Comparison of ENCODE assay signal across 10 cellular contexts in genomic region chr9:6133346-6134063, GRCh38.
A peak's percentile ranks its signal among the peaks of the same experiment; 100 is the strongest.
DNase-seq lines count a peak whose midpoint lies in the region; ATAC-seq and TF ChIP-seq lines count a peak whose summit lies in the region.
"Had no signal": no experiment of that assay in that cellular context is flagged by ENCODE, and none has a peak within 500 bp of the region (broad histone marks: within the 10 kb centered on the region; RNA-seq: fewer than 3 reads in every experiment).

No MANE protein-coding gene starts in this region.

- no peak overlapping the region for H3K4me2 ChIP-seq in H9 (ENCODE audit: insufficient read depth, insufficient read length, low read length)

- H3K27me3 ChIP-seq in H9 (ENCODE audit: insufficient read depth, low read length): no peaks in the 10 kb centered on the region

- no peak overlapping the region for H2AFZ ChIP-seq in H9 (ENCODE audit: low read length)

- H3K79me1 ChIP-seq in H9 (ENCODE audit: insufficient read depth, low read depth, low read length, poor library complexity, severe bottlenecking): no peaks in the 10 kb centered on the region

- H3K4me3 ChIP-seq in NB4 (ENCODE audit: low read depth, low read length): no peak overlapping the region
- H3K4me3 ChIP-seq: mucosa of descending colon had no signal

- no CpG with 5 or more reads among the region's 5 CpGs for WGBS in H9 (ENCODE audit: extremely low coverage, insufficient read length, low lambda C conversion rate)

- no peak overlapping the region for H2BK20ac ChIP-seq in H9 (ENCODE audit: low read depth, low read length, poor library complexity, severe bottlenecking)

- no peak overlapping the region for H3K23ac ChIP-seq in H9 (ENCODE audit: insufficient read length, low read depth, low read length)

- no peaks in the 10 kb centered on the region for H3K23me2 ChIP-seq in H9 (ENCODE audit: insufficient read length, low read depth, low read length, poor library complexity, severe bottlenecking)

- DNase-seq in activated naive CD4-positive, alpha-beta T cell treated with anti-CD3 and anti-CD28 coated beads, Interleukin-2, amount 50 U/mL, for 72 hours (ENCODE audit: low spot score in 2 of 2): no peak
- no peak for DNase-seq in activated naive CD4-positive, alpha-beta T cell treated with anti-CD3 and anti-CD28 coated beads, Interleukin-2, amount 50 U/mL, for 16 hours
- DNase-seq in NB4 (ENCODE audit: low read depth) (peak; percentile 89), H9 (no peak), occipital lobe (lab: John Stamatoyannopoulos, UW) (no peak), NCI-H446 treated with DMSO at 0.1 percent for 48 hours (lab: John Stamatoyannopoulos, UW) (no peak), RPMI8226 (no peak)
- DNase-seq: mucosa of descending colon had no signal

- H3T11ph ChIP-seq in H9 (ENCODE audit: low read length): no peak overlapping the region

- no peak overlapping the region for H4K91ac ChIP-seq in H9 (ENCODE audit: insufficient read length, low read depth, low read length)

- H3K27ac Mint-ChIP-seq in activated naive CD4-positive, alpha-beta T cell treated with anti-CD3 and anti-CD28 coated beads, Interleukin-2, amount 50 U/mL, for 72 hours: no peak overlapping the region
- no peak overlapping the region for H3K27ac Mint-ChIP-seq in H9

- H2BK15ac ChIP-seq in H9 (ENCODE audit: low read depth, low read length): no peak overlapping the region

- no peak overlapping the region for H3K4ac ChIP-seq in H9 (ENCODE audit: low read depth, low read length)

- H4K8ac ChIP-seq in H9 (replicated peaks; ENCODE audit: insufficient read length, low read depth, low read length): no peak overlapping the region

- no peak overlapping the region for H3K18ac ChIP-seq in H9 (ENCODE audit: insufficient read length, low read depth, low read length)

- no peak overlapping the region for H3K27ac ChIP-seq in H9 (ENCODE audit: insufficient read length, low read depth, low read length)

- no peak overlapping the region for H3K9ac ChIP-seq in H9 (ENCODE audit: extremely low read depth, insufficient read length, low read length)

- no peak overlapping the region for H4K5ac ChIP-seq in H9 (ENCODE audit: insufficient read length, low read depth, low read length)

- no peak overlapping the region for H3K56ac ChIP-seq in H9 (ENCODE audit: insufficient read length, low read depth, low read length)

- H2BK120ac ChIP-seq in H9 (ENCODE audit: low read depth, low read length, poor library complexity, severe bottlenecking): no peak overlapping the region

- H3K9me3 Mint-ChIP-seq in activated naive CD4-positive, alpha-beta T cell treated with anti-CD3 and anti-CD28 coated beads, Interleukin-2, amount 50 U/mL, for 72 hours: peaks cover 0 to 3% of the 10 kb centered on the region in 2 donors
- H3K9me3 Mint-ChIP-seq in H9: peaks cover 3 to 14% of the 10 kb centered on the region in 2 experiments; a peak in 4 of 5 replicates

- ATAC-seq in activated naive CD4-positive, alpha-beta T cell treated with anti-CD3 and anti-CD28 coated beads, Interleukin-2, amount 50 U/mL, for 72 hours: peak; percentile 43 to 86
- peak; percentile 83 for ATAC-seq in HG02870 (IDR thresholded peaks at IDR 0.05; ENCODE audit: unreplicated experiment)
- ATAC-seq: HCT116, mucosa of descending colon had no signal

- H4K20me1 ChIP-seq in H9 (ENCODE audit: control insufficient read depth, insufficient read depth, insufficient read length): no peaks in the 10 kb centered on the region

- peaks cover 6 to 7% of the 10 kb centered on the region in 2 donors for H3K36me3 Mint-ChIP-seq in activated naive CD4-positive, alpha-beta T cell treated with anti-CD3 and anti-CD28 coated beads, Interleukin-2, amount 50 U/mL, for 72 hours
- peaks cover 3 to 13% (median 12%) of the 10 kb centered on the region in 3 experiments; a peak in 6 of 7 replicates for H3K36me3 Mint-ChIP-seq in H9 (ENCODE audit: insufficient read depth in 1 of 3, low read depth in 3 of 3)

- no peak for TF ChIP-seq POLR2A in NB4 (IDR thresholded peaks at IDR 0.05; ENCODE audit: extremely low read depth, insufficient read length)

- no peak overlapping the region for H3K14ac ChIP-seq in H9 (ENCODE audit: insufficient read depth, low read length)

- peaks cover 0 to 4% of the 10 kb centered on the region in 2 experiments; a peak in 1 of 4 replicates for H3K4me1 Mint-ChIP-seq in H9

- no peak overlapping the region for H2BK5ac ChIP-seq in H9 (ENCODE audit: insufficient read length, low read length)

- no peaks in the 10 kb centered on the region for H3K9me3 ChIP-seq in H9 (ENCODE audit: control insufficient read depth, low read depth, low read length)
- H3K9me3 ChIP-seq: mucosa of descending colon had no signal

- TF ChIP-seq CTCF in NB4 (IDR thresholded peaks at IDR 0.05; ENCODE audit: low read depth, low read length): no peak
- no peak for TF ChIP-seq CTCF in H9 (conservative IDR thresholded peaks at IDR 0.05)

- peaks cover 3% of the 10 kb centered on the region; the same call in 1 of the 2 replicates for H3K27me3 Mint-ChIP-seq in H9 (ENCODE audit: low read depth)

- no peak overlapping the region for H2BK12ac ChIP-seq in H9 (ENCODE audit: insufficient read length, low read depth, low read length)

- no peaks in the 10 kb centered on the region for H3K79me2 ChIP-seq in H9 (ENCODE audit: insufficient read depth, low read length)

- H3K4me3 Mint-ChIP-seq in H9: no peak overlapping the region

- H2AK5ac ChIP-seq in H9 (ENCODE audit: insufficient read length, low read length): no peak overlapping the region

- no peaks in the 10 kb centered on the region for H3K4me1 ChIP-seq in H9 (ENCODE audit: insufficient read depth, low read length)
